8 cellular contexts compared by ENCODE assay signal in genomic region chr4:125316391-125316780, GRCh38. TPM values are rescaled to one million over a fixed set of nuclear protein-coding genes. Genes with fewer than 3 reads are reported as not detected.
DNase-seq lines count a peak whose midpoint lies in the region; ATAC-seq and TF ChIP-seq lines count a peak whose summit lies in the region.

No MANE protein-coding gene starts in this region.

- H3K27ac Mint-ChIP-seq in progenitor cell of endocrine pancreas, result peak overlapping the region; percentile 83

- TF ChIP-seq CTCF in progenitor cell of endocrine pancreas (IDR thresholded peaks at IDR 0.05; ENCODE audit: unreplicated experiment), result no peak

- peaks cover 18% of the 10 kb centered on the region for H3K4me1 Mint-ChIP-seq in progenitor cell of endocrine pancreas (ENCODE audit: low read depth)

- ATAC-seq in left cardiac atrium (peak; percentile 2 to 5), GM18861 (IDR thresholded peaks at IDR 0.05; ENCODE audit: unreplicated experiment) (no peak), GM21515 (IDR thresholded peaks at IDR 0.05; ENCODE audit: unreplicated experiment) (no peak)

- peaks cover 3% of the 10 kb centered on the region for H3K9me3 Mint-ChIP-seq in progenitor cell of endocrine pancreas (ENCODE audit: low read depth)

- H3K27me3 Mint-ChIP-seq in progenitor cell of endocrine pancreas, result peaks cover 34% of the 10 kb centered on the region

- peak overlapping the region; percentile 91 for H3K4me3 Mint-ChIP-seq in progenitor cell of endocrine pancreas (ENCODE audit: low read depth)

- intact Hi-C loops in left cardiac atrium (cut with DNase I), result loop anchor here (5.0 kb wide), 2 partner anchors 116 to 426 kb away; no protein-coding TSS in a partner anchor

- DNase-seq in stimulated activated CD4-positive, alpha-beta T cell treated with anti-CD3 and anti-CD28 coated beads, Interleukin-15, amount 100 ng/mL, for 24 hours, result peak; percentile 11
- DNase-seq in stimulated activated CD4-positive, alpha-beta T cell treated with anti-CD3 and anti-CD28 coated beads, Interleukin-2, amount 100 ng/mL, for 48 hours, result no peak
- peak; percentile 25 to 33 for DNase-seq in activated T-cell treated with anti-CD3 and anti-CD28 coated beads, Interleukin-2, amount 50 U/mL, for 48 hours
- peak; percentile 57 for DNase-seq in left cardiac atrium
- peak; percentile 9 for DNase-seq in progenitor cell of endocrine pancreas (ENCODE audit: low spot score, unreplicated experiment)
- no peak for DNase-seq in effector CD8-positive, alpha-beta T cell (lab: John Stamatoyannopoulos, UW)

- H3K36me3 Mint-ChIP-seq in progenitor cell of endocrine pancreas (ENCODE audit: insufficient read depth), result no peaks in the 10 kb centered on the region

RNA-seq across cellular contexts. Expression of gene FAT4, which starts 1.6 kb away (rescaled TPM):
- total RNA-seq in left cardiac atrium (10 to 100 TPM; 10.3 to 12.3 TPM), progenitor cell of endocrine pancreas (1.7 and 2.5 TPM in 2 replicates)

Comparison
In these comparisons a context has a peak if more than half of its experiments do, and no peak if none do; other contexts are left out.
1. DNase-seq: peak in stimulated activated CD4-positive, alpha-beta T cell treated with anti-CD3 and anti-CD28 coated beads, Interleukin-15, amount 100 ng/mL, for 24 hours (single experiment), activated T-cell treated with anti-CD3 and anti-CD28 coated beads, Interleukin-2, amount 50 U/mL, for 48 hours (2 of 2), left cardiac atrium (single experiment) and progenitor cell of endocrine pancreas (single experiment); none in stimulated activated CD4-positive, alpha-beta T cell treated with anti-CD3 and anti-CD28 coated beads, Interleukin-2, amount 100 ng/mL, for 48 hours (0 of 2) and effector CD8-positive, alpha-beta T cell (single experiment).
2. ATAC-seq: peak in left cardiac atrium (2 of 2); none in GM18861 (single experiment) and GM21515 (single experiment).